ENCODE assay signal across 14 cellular contexts in the genomic region with DNA sequence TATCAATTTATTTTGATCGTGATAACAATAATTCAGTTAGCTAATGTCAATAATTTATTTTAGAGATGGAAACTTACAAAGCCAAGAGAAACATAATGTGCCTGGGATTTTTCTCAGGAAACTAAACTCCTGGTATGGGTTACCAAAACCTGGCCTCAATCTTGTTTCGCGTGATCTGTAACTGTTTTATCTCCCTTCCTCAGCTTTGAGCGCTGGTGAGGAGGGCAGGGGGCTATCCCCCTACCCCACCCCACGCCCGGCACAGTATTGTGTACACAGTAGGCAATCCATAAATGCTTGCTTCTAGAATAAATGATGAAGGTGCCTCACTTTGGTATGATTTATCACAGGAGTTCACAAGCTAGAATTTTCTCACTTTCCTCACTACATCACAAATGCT. TPM values are rescaled to one million over a fixed set of nuclear protein-coding genes. Genes with fewer than 3 reads are reported as not detected.
DNase-seq lines count a peak whose midpoint lies in the region; ATAC-seq, FAIRE-seq and TF ChIP-seq lines count a peak whose summit lies in the region.
"Had no signal": no experiment of that assay in that cellular context is flagged by ENCODE, and none has a peak within 500 bp of the region (broad histone marks: within the 10 kb centered on the region; RNA-seq: fewer than 3 reads in every experiment).

No MANE protein-coding gene starts in this region.

- peaks cover 4% of the 10 kb centered on the region for H3K79me2 ChIP-seq in endothelial cell of umbilical vein (ENCODE audit: control insufficient read depth, insufficient read depth, low read length)

- H3K9me3 ChIP-seq in endothelial cell of umbilical vein (replicated peaks; ENCODE audit: control insufficient read depth, insufficient read depth, low read length) (no peaks in the 10 kb centered on the region), right lobe of liver (no peaks in the 10 kb centered on the region), gastroesophageal sphincter (no peaks in the 10 kb centered on the region)

- H2AFZ ChIP-seq in endothelial cell of umbilical vein (ENCODE audit: low read depth, low read length): no peak overlapping the region

- TF ChIP-seq EP300 in gastroesophageal sphincter (IDR thresholded peaks at IDR 0.05): no peak

- no peaks in the 10 kb centered on the region for H3K9me3 Mint-ChIP-seq in activated naive CD8-positive, alpha-beta T cell (ENCODE audit: low read depth)
- peaks cover 1% of the 10 kb centered on the region for H3K9me3 Mint-ChIP-seq in activated naive CD8-positive, alpha-beta T cell treated with anti-CD3 and anti-CD28 coated beads for 36 hours

- no peaks in the 10 kb centered on the region for H3K9me1 ChIP-seq in endothelial cell of umbilical vein (replicated peaks; ENCODE audit: control insufficient read depth, extremely low read depth, insufficient read depth, low read length)

- H3K4me3 ChIP-seq in endothelial cell of umbilical vein (replicated peaks in 1 of 3; ENCODE audit: insufficient read depth in 1 of 3, low read depth in 1 of 3, low read length in 3 of 3) (no peak overlapping the region), right lobe of liver (no peak overlapping the region), gastroesophageal sphincter (no peak overlapping the region)

- peak overlapping the region; percentile 22 for H3K27ac Mint-ChIP-seq in activated naive CD8-positive, alpha-beta T cell
- no peak overlapping the region for H3K27ac Mint-ChIP-seq in activated naive CD8-positive, alpha-beta T cell treated with anti-CD3 and anti-CD28 coated beads for 36 hours
- H3K27ac Mint-ChIP-seq: B cell had no signal

- ATAC-seq in sciatic nerve (peak; percentile 46), right lobe of liver (no peak), gastroesophageal sphincter (no peak)

- H4K20me1 ChIP-seq in endothelial cell of umbilical vein (replicated peaks; ENCODE audit: control insufficient read depth, extremely low read depth, insufficient read depth, low read length): no peaks in the 10 kb centered on the region

- CTCF ChIA-PET in endothelial cell of umbilical vein (lab: Charles Lee): interaction anchor here (0.6 to 2.4 kb wide), 7 partner anchors 9 to 73 kb away, joined by 3 to 8 read pairs (median 4); no protein-coding TSS in a partner anchor

- no peak overlapping the region for H3K4me2 ChIP-seq in endothelial cell of umbilical vein (ENCODE audit: insufficient read depth, low read length)

- no peak for TF ChIP-seq CTCF in endothelial cell of umbilical vein (IDR thresholded peaks at IDR 0.05; ENCODE audit: extremely low read depth in 1 of 2, insufficient read depth in 1 of 2, low read depth in 1 of 2, low read length in 2 of 2)
- TF ChIP-seq CTCF in right lobe of liver (IDR thresholded peaks at IDR 0.05): no peak
- no peak for TF ChIP-seq CTCF in gastroesophageal sphincter (IDR thresholded peaks at IDR 0.05)

- no peak overlapping the region for H3K4me3 Mint-ChIP-seq in activated naive CD8-positive, alpha-beta T cell
- H3K4me3 Mint-ChIP-seq in activated naive CD8-positive, alpha-beta T cell treated with anti-CD3 and anti-CD28 coated beads for 36 hours: no peak overlapping the region
- H3K4me3 Mint-ChIP-seq: B cell had no signal

- FAIRE-seq in H54 (lab: Jason Lieb, UNC) (peak; percentile 65), endothelial cell of umbilical vein (lab: Jason Lieb, UNC) (no peak)

- POLR2A ChIA-PET in endothelial cell of umbilical vein (lab: Charles Lee): interaction anchor here (1.9 kb wide), 1 partner anchor 9 kb away, joined by 5 read pairs; no protein-coding TSS in a partner anchor

- H3K4me1 ChIP-seq in endothelial cell of umbilical vein (ENCODE audit: control insufficient read depth, extremely low read depth, insufficient read depth, low read length) (peaks cover 28% of the 10 kb centered on the region), right lobe of liver (peaks cover 0 to 18% (median 2%) of the 10 kb centered on the region in 4 donors), gastroesophageal sphincter (peaks cover 2 to 88% (median 4%) of the 10 kb centered on the region in 3 donors)

- TF ChIP-seq POLR2A in H54 (IDR thresholded peaks at IDR 0.05; ENCODE audit: low read depth, low read length) (no peak), endothelial cell of umbilical vein (IDR thresholded peaks at IDR 0.05; ENCODE audit: low read depth, low read length) (no peak), right lobe of liver (IDR thresholded peaks at IDR 0.05) (no peak), gastroesophageal sphincter (IDR thresholded peaks at IDR 0.05) (no peak)

- peaks cover 6% of the 10 kb centered on the region for H3K36me3 Mint-ChIP-seq in activated naive CD8-positive, alpha-beta T cell
- peaks cover 16% of the 10 kb centered on the region for H3K36me3 Mint-ChIP-seq in activated naive CD8-positive, alpha-beta T cell treated with anti-CD3 and anti-CD28 coated beads for 36 hours
- H3K36me3 Mint-ChIP-seq: CD4-positive, alpha-beta memory T cell had no signal

- peaks cover 0 to 2% of the 10 kb centered on the region in 2 experiments for H3K36me3 ChIP-seq in endothelial cell of umbilical vein (ENCODE audit: control insufficient read depth in 2 of 2, extremely low read depth in 1 of 2, insufficient read depth in 2 of 2, low read length in 2 of 2)
- no peaks in the 10 kb centered on the region for H3K36me3 ChIP-seq in right lobe of liver
- H3K36me3 ChIP-seq in gastroesophageal sphincter: no peaks in the 10 kb centered on the region

- H3K9ac ChIP-seq in endothelial cell of umbilical vein (replicated peaks; ENCODE audit: extremely low read depth, insufficient read depth, low read length): no peak overlapping the region

- dilution Hi-C loops in endothelial cell of umbilical vein (cut with MboI; ENCODE audit: extremely low pct_ligation_motif_present, low sequenced_read_pairs): no loop called here

- H3K27ac ChIP-seq in endothelial cell of umbilical vein (ENCODE audit: insufficient read depth, low read depth, low read length) (no peak overlapping the region), right lobe of liver (no peak overlapping the region), gastroesophageal sphincter (peak overlapping the region in 2 of 4 donors; percentile 12 to 44)
- H3K27ac ChIP-seq: HL-60 had no signal

- DNase-seq in activated naive CD8-positive, alpha-beta T cell treated with anti-CD3 and anti-CD28 coated beads for 36 hours: no peak
- DNase-seq in H54 (ENCODE audit: insufficient read length, low spot score) (no peak), endothelial cell of umbilical vein (ENCODE audit: low read depth, low spot score) (peak; percentile 59), sciatic nerve (ENCODE audit: low spot score) (no peak), right lobe of liver (no peak), middle frontal gyrus (ENCODE audit: extremely low spot score, low spot score) (no peak)
- DNase-seq: ACHN; C1 segment of cervical spinal cord; CD4-positive, alpha-beta memory T cell; COR-L47 had no signal

- BruUV-seq in endothelial cell of umbilical vein (replicated peaks; lab: Mats Ljungman, UMichigan): no TSS peak

- WGBS in right lobe of liver (ENCODE audit: insufficient coverage, low coverage, low lambda C conversion rate, missing lambda C conversion rate): 96% methylated on average over 6 of the region's 6 CpGs
- 66 to 75% methylated on average over 6 of the region's 6 CpGs for WGBS in gastroesophageal sphincter (ENCODE audit: low coverage in 1 of 2), 2 donors

- no peaks in the 10 kb centered on the region for H3K27me3 Mint-ChIP-seq in activated naive CD8-positive, alpha-beta T cell
- no peaks in the 10 kb centered on the region for H3K27me3 Mint-ChIP-seq in activated naive CD8-positive, alpha-beta T cell treated with anti-CD3 and anti-CD28 coated beads for 36 hours
- H3K27me3 Mint-ChIP-seq: B cell; CD4-positive, alpha-beta memory T cell had no signal

- intact Hi-C loops in endothelial cell of umbilical vein (cut with micrococcal nuclease) (no loop called here), sciatic nerve (cut with DNase I) (no loop called here), right lobe of liver (cut with DNase I) (no loop called here)

- peaks cover 85% of the 10 kb centered on the region for H3K4me1 Mint-ChIP-seq in activated naive CD8-positive, alpha-beta T cell (ENCODE audit: low read depth)
- H3K4me1 Mint-ChIP-seq in activated naive CD8-positive, alpha-beta T cell treated with anti-CD3 and anti-CD28 coated beads for 36 hours: peaks cover 82% of the 10 kb centered on the region

- no peaks in the 10 kb centered on the region for H3K27me3 ChIP-seq in endothelial cell of umbilical vein (ENCODE audit: control insufficient read depth in 2 of 2, insufficient read depth in 2 of 2, low read length in 2 of 2)
- no peaks in the 10 kb centered on the region for H3K27me3 ChIP-seq in right lobe of liver
- H3K27me3 ChIP-seq in gastroesophageal sphincter: no peaks in the 10 kb centered on the region

TF ChIP-seq in endothelial cell of umbilical vein, 7 proteins besides CTCF, POLR2A, EP300 and RAD21:
- TF ChIP-seq, protein P1, sequence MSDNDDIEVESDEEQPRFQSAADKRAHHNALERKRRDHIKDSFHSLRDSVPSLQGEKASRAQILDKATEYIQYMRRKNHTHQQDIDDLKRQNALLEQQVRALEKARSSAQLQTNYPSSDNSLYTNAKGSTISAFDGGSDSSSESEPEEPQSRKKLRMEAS (IDR thresholded peaks at IDR 0.05; ENCODE audit: insufficient read depth, insufficient read length): no peak
- no peak for TF ChIP-seq FOS (IDR thresholded peaks at IDR 0.05; ENCODE audit: borderline replicate concordance, insufficient read depth, low read length)
- TF ChIP-seq POLR2AphosphoS5 (IDR thresholded peaks at IDR 0.05; ENCODE audit: insufficient read depth, low read depth, low read length): no peak
- TF ChIP-seq MYC (IDR thresholded peaks at IDR 0.05; ENCODE audit: low read depth, low read length): no peak
- TF ChIP-seq JUN (IDR thresholded peaks at IDR 0.05; ENCODE audit: borderline replicate concordance, insufficient read depth, insufficient read length, low read depth): no peak
- TF ChIP-seq GATA2 (IDR thresholded peaks at IDR 0.05; ENCODE audit: insufficient read depth, insufficient read length, low read depth, low read length): no peak
- no peak for TF ChIP-seq EZH2 (IDR thresholded peaks at IDR 0.05; ENCODE audit: borderline replicate concordance, low read depth, low read length, severe bottlenecking)
TF ChIP-seq in endothelial cell of umbilical vein: peak in this region for 0.

RNA-seq across cellular contexts. Expression of gene DOCK9, which starts 7.7 kb away (rescaled TPM):
- 10 to 100 TPM; 31.9 to 33.5 TPM for total RNA-seq in activated naive CD8-positive, alpha-beta T cell treated with anti-CD3 and anti-CD28 coated beads for 36 hours
- total RNA-seq in endothelial cell of umbilical vein (323 and 334 TPM in 2 replicates), sciatic nerve (204 TPM), right lobe of liver (10 to 100 TPM; 16.5 to 24.3 (median 18.1) TPM), gastroesophageal sphincter (100 to 1,000 TPM in 3 of 4 donors, 10 to 100 TPM in 1; 84.1 to 203 (median 150) TPM)
- polyA plus RNA-seq in endothelial cell of umbilical vein: 129 and 147 TPM in 2 replicates
- polyA plus RNA-seq in endothelial cell of umbilical vein (2011; cell fraction: cytosol; rRNA removed): 157 and 160 TPM in 2 replicates
- 346 and 384 TPM in 2 replicates for polyA plus RNA-seq in endothelial cell of umbilical vein (2011; cell fraction: nucleus; rRNA removed)
- polyA plus RNA-seq in endothelial cell of umbilical vein (2012): 202 and 235 TPM in 2 replicates
- polyA minus RNA-seq in endothelial cell of umbilical vein: 346 and 363 TPM in 2 replicates
- polyA minus RNA-seq in endothelial cell of umbilical vein (2011; cell fraction: cytosol; rRNA and poly(A)+ RNA removed): 17.8 TPM
- 536 and 739 TPM in 2 replicates for polyA minus RNA-seq in endothelial cell of umbilical vein (2011; cell fraction: nucleus; rRNA and poly(A)+ RNA removed)
